Comparison of ENCODE assay signal across 8 cellular contexts in the genomic region with DNA sequence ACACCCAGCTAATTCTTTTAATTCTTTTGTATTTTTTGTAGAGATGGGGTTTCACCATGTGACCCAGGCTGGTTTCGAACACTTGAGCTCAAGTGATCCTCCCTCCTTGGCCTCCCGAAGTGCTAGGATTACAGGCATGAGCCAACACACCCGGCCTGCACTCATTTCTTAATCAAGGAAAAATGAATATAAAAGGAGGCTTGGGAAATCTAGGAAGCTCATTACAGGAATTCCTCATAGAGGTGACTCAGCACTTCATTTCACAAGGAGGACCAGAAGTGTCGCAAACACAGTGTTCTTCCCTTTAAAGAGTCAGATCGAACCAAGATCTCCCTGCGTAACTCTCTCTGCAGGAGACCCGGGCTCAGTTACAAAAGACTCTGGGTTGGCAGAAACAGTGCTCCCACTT. TPM values are rescaled to one million over a fixed set of nuclear protein-coding genes. Genes with fewer than 3 reads are reported as not detected.
A peak's percentile ranks its signal among the peaks of the same experiment; 100 is the strongest.
DNase-seq lines count a peak whose midpoint lies in the region; ATAC-seq and TF ChIP-seq lines count a peak whose summit lies in the region.

No MANE protein-coding gene starts in this region.

- H3K4me3 ChIP-seq in foreskin fibroblast (ENCODE audit: low read depth in 1 of 2, low read length in 2 of 2) (no peak overlapping the region), skeletal muscle cell (ENCODE audit: low read depth, low read length) (no peak overlapping the region)

- no peak for ATAC-seq in HG02970 (IDR thresholded peaks at IDR 0.05; ENCODE audit: low FRiP score, unreplicated experiment)
- ATAC-seq in GM19397 (IDR thresholded peaks at IDR 0.05; ENCODE audit: unreplicated experiment): no peak

- peak; percentile 97 for DNase-seq in GM04504 (ENCODE audit: low read depth)
- peak; percentile 88 for DNase-seq in RPMI7951 (ENCODE audit: low read depth)
- DNase-seq in foreskin fibroblast: peak; percentile 95 to 96
- peak; percentile 97 for DNase-seq in skeletal muscle cell (ENCODE audit: low read depth)
- DNase-seq in DMS79 treated with DMSO at 0.1 percent for 48 hours (lab: John Stamatoyannopoulos, UW): no peak
- no peak for DNase-seq in GM19238 (ENCODE audit: insufficient read length, low spot score)

- TF ChIP-seq CTCF in foreskin fibroblast (IDR thresholded peaks at IDR 0.05; ENCODE audit: low read depth, low read length): no peak

RNA-seq across cellular contexts. Expression of a gene that starts 30.3 kb away (rescaled TPM):
- total RNA-seq in RPMI7951 (2014; rRNA removed; shearing (Covaris generic)): 85.4 and 97.9 TPM in 2 replicates

Comparison
In these comparisons a context has a peak if more than half of its experiments do, and no peak if none do; other contexts are left out.
1. DNase-seq: peak in GM04504 (single experiment), RPMI7951 (single experiment), foreskin fibroblast (2 of 2) and skeletal muscle cell (single experiment); none in DMS79 treated with DMSO at 0.1 percent for 48 hours (single experiment) and GM19238 (single experiment).